In genomic region chr7:123860848-123861247, GRCh38 we compare ENCODE assay signal across 26 cellular contexts. TPM values are rescaled to one million over a fixed set of nuclear protein-coding genes. Genes with fewer than 3 reads are reported as not detected.
"Had no signal": no experiment of that assay in that cellular context is flagged by ENCODE, and none has a peak within 500 bp of the region (broad histone marks: within the 10 kb centered on the region; RNA-seq: fewer than 3 reads in every experiment).

No MANE protein-coding gene starts in this region.

- H3K27me3 ChIP-seq: SJSA1 had no signal

- FAIRE-seq: HTR-8/SVneo, RCC 7860 had no signal

- H3K36me3 ChIP-seq: SJSA1 had no signal

- H3K4me3 ChIP-seq: SJSA1, SK-N-MC had no signal

- DNase-seq: KBM-7, MV-4-11, NCI-H1048, NCI-H1105, NCI-H1417, NCI-H1436 treated with DMSO at 0.1 percent for 48 hours, NCI-H1694, NCI-H187 treated with DMSO at 0.1 percent for 48 hours, NCI-H2081 treated with DMSO at 0.1 percent for 48 hours, NCI-H2171, NCI-H226, NCI-H446, NCI-H510A, NCI-H524 treated with DMSO at 0.1 percent for 48 hours, NCI-H69, NCI-H82, Right ventricle myocardium superior, RPMI8226, SIG-M5 had no signal

- H3K9me3 ChIP-seq: SJSA1 had no signal

- H3K4me1 ChIP-seq: SJSA1 had no signal

- H3K27ac ChIP-seq: HL-60, SJSA1, SK-N-MC had no signal

RNA-seq across cellular contexts. Expression of gene HYAL4, which starts 15.9 kb away (rescaled TPM):
- total RNA-seq: LHCN-M2, MCF 10A, Right ventricle myocardium superior, SJSA1 had no signal
